Comparison of ENCODE assay signal across 8 cellular contexts in the genomic region with DNA sequence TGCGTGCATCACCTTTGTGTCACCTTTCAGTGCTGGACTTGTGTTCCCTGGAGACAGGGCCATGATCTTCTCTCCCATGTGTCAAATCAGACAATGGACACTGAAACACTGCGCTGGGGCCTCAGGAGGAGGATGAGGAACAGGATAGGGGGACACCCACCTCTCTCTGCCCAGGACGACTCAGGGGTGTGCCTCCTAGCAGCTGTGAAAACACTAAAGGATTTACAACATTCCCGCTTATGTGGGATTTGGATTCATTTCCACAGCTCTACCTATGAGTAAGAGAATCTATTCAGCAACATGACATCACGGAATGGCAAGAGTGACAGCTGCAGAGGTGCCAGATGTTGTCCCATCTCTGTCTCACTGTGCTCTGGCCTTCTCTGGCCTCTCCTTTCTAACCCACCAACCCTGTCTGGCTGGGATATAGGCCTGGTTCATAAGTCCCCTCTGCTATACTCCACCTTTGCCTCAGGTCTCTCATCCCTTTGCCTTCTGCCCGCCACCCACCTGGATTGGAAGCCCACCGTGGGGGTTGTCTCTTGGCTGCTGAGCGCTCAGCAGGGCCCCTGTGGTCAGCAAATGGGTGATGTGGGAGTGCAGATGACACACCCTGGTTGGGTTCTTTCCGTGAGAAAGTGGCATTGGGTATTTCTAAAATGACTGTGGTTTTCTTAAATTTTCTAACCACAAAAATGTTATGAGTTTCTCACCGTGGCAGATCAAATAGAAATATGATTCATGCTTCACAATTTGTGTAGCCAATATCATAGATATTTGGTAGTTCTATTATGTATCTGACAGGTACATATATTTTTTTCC. TPM values are rescaled to one million over a fixed set of nuclear protein-coding genes. Genes with fewer than 3 reads are reported as not detected.
DNase-seq lines count a peak whose midpoint lies in the region; ATAC-seq and TF ChIP-seq lines count a peak whose summit lies in the region.

No MANE protein-coding gene starts in this region.

- no peak overlapping the region for H3K4me3 ChIP-seq in GM12865 (ENCODE audit: low read depth, low read length)
- no peak overlapping the region for H3K4me3 ChIP-seq in H7 (ENCODE audit: insufficient read depth, low read depth, low read length)

- H3K4me3 Mint-ChIP-seq in osteocyte (ENCODE audit: unreplicated experiment) = no peak overlapping the region

- H3K27me3 ChIP-seq in H7 (ENCODE audit: control insufficient read depth, insufficient read depth, low read length) = no peaks in the 10 kb centered on the region; the same call in 1 of the 2 replicates

- DNase-seq in GM12865 (ENCODE audit: low read depth) (peak; percentile 71), kidney tubule cell (ENCODE audit: low spot score) (peak; percentile 37), osteocyte (ENCODE audit: extremely low spot score, unreplicated experiment) (no peak), H7 (no peak), cerebellar nuclear complex (lab: John Stamatoyannopoulos, UW) (no peak)
- peak; percentile 15 to 35 for DNase-seq in activated CD8-positive, alpha-beta memory T cell treated with anti-CD3 and anti-CD28 coated beads for 1 hour (ENCODE audit: extremely low read depth in 1 of 2, low read depth in 1 of 2)

- H3K36me3 Mint-ChIP-seq in osteocyte (ENCODE audit: unreplicated experiment) = no peaks in the 10 kb centered on the region

- TF ChIP-seq CTCF in GM12865 (IDR thresholded peaks at IDR 0.05; ENCODE audit: insufficient read depth, low read depth, low read length, missing control alignments) (no peak), osteocyte (IDR thresholded peaks at IDR 0.05) (no peak)

- H3K9me3 Mint-ChIP-seq in osteocyte (ENCODE audit: unreplicated experiment) = no peaks in the 10 kb centered on the region

- H3K27me3 Mint-ChIP-seq in osteocyte (ENCODE audit: unreplicated experiment) = peaks cover 12% of the 10 kb centered on the region

- no peaks in the 10 kb centered on the region for H3K36me3 ChIP-seq in H7 (replicated peaks; ENCODE audit: control insufficient read depth, insufficient read depth, low read length)

- H3K4me1 Mint-ChIP-seq in osteocyte (ENCODE audit: unreplicated experiment) = no peaks in the 10 kb centered on the region

- ATAC-seq in HG03460 (IDR thresholded peaks at IDR 0.05; ENCODE audit: unreplicated experiment) (peak; percentile 63), HG03095 (IDR thresholded peaks at IDR 0.05; ENCODE audit: unreplicated experiment) (no peak)

- no peak overlapping the region for H3K27ac Mint-ChIP-seq in osteocyte (ENCODE audit: unreplicated experiment)

RNA-seq across cellular contexts. Expression of a gene that starts 47.1 kb away (rescaled TPM):
- total RNA-seq in osteocyte = not detected in 2 replicates
- 0.17 and 0.44 TPM in 2 replicates for total RNA-seq in H7 (2014; rRNA removed; shearing (Covaris generic))

Comparison
In these comparisons a context has a peak if more than half of its experiments do, and no peak if none do; other contexts are left out.
1. DNase-seq: peak in GM12865 (single experiment), activated CD8-positive, alpha-beta memory T cell treated with anti-CD3 and anti-CD28 coated beads for 1 hour (2 of 2) and kidney tubule cell (single experiment); none in osteocyte (single experiment), H7 (single experiment) and cerebellar nuclear complex (0 of 2).